In the genomic region with DNA sequence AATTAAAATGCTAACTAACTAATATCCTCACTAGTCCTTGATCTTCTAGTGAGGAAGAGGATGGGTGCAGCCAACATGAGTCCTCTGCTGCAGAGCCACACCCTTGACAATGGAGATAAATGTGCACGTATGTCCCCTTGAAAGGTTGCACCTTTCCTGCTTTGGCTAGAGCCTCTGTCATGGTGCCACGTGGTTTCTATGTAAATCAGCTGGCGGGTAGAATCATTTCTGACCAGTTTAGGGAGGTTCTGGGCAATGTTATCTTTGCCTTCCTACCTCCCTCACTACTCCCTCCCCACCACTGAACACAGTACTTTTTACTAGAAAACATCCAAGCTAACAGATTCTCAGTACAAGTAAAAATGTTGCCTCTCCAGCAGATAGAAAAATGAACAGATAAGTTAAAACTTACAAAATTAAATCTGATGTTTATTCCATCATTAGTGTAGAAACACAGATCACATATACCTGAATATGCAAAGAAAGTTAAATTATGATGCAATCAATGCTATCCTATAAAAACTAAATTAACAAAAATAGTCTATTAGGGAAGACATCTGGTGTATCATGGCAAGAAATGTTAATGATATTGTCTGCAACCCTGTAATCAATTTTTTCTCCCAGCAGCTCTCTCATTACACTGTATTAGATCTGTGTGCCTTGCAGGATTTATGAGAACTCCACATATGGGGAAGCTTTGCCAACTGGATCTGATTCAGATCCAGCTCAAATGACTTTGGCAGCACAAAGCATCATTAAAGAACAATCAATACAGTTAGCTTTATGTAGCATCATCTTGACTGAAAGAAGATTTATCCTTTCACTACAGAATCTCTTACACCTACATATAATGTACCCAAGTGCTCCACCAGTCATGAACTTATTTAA, we compare ENCODE assay signal across 7 cellular contexts.
A peak's percentile ranks its signal among the peaks of the same experiment; 100 is the strongest.
DNase-seq lines count a peak whose midpoint lies in the region; FAIRE-seq and TF ChIP-seq lines count a peak whose summit lies in the region.
"Not testable (repeated sequence)": the region's sequence is repeated elsewhere in the genome, so short reads cannot be mapped to it uniquely, and the experiment has no call there.

No MANE protein-coding gene starts in this region.

- TF ChIP-seq CTCF in VCaP (conservative IDR thresholded peaks at IDR 0.05); keratinocyte (optimal IDR thresholded peaks at IDR 0.05 in 1 of 3, IDR thresholded peaks at IDR 0.05 in 1 of 3, conservative IDR thresholded peaks at IDR 0.05 in 1 of 3; ENCODE audit: extremely low read depth in 1 of 3, insufficient read depth in 2 of 3, low read length in 3 of 3); prostate gland (IDR thresholded peaks at IDR 0.05): not testable (repeated sequence)

- peak overlapping the region; percentile 77 for H3K27ac Mint-ChIP-seq in activated naive CD4-positive, alpha-beta T cell treated with anti-CD3 and anti-CD28 coated beads, Interleukin-2, amount 10 ng/mL, durations not matched to agents 7 days and 5 days

- not testable (repeated sequence) for DNase-seq in GM19239 (ENCODE audit: insufficient read length, low spot score); activated naive CD4-positive, alpha-beta T cell treated with anti-CD3 and anti-CD28 coated beads, Interleukin-2, amount 10 ng/mL, durations not matched to agents 7 days and 5 days; keratinocyte (ENCODE audit: low read depth, low spot score)
- DNase-seq in NCI-H1105 treated with DMSO at 0.1 percent for 48 hours (lab: John Stamatoyannopoulos, UW) (peak; percentile 47), NCI-H446 treated with DMSO at 0.1 percent for 48 hours (lab: John Stamatoyannopoulos, UW) (peak; percentile 75), prostate gland (ENCODE audit: low spot score) (peak; percentile 61)

- H3K4me1 Mint-ChIP-seq in activated naive CD4-positive, alpha-beta T cell treated with anti-CD3 and anti-CD28 coated beads, Interleukin-2, amount 10 ng/mL, durations not matched to agents 7 days and 5 days: peaks cover 18% of the 10 kb centered on the region

- not testable (repeated sequence) for H3K27me3 Mint-ChIP-seq in activated naive CD4-positive, alpha-beta T cell treated with anti-CD3 and anti-CD28 coated beads, Interleukin-2, amount 10 ng/mL, durations not matched to agents 7 days and 5 days

- not testable (repeated sequence) for H3K27me3 ChIP-seq in keratinocyte (ENCODE audit: control insufficient read depth, extremely low read depth, insufficient read depth, low read length); prostate gland (replicated peaks; ENCODE audit: insufficient read depth)

- H3K9me3 Mint-ChIP-seq in activated naive CD4-positive, alpha-beta T cell treated with anti-CD3 and anti-CD28 coated beads, Interleukin-2, amount 10 ng/mL, durations not matched to agents 7 days and 5 days: not testable (repeated sequence)

- TF ChIP-seq POLR2A in prostate gland (IDR thresholded peaks at IDR 0.05): not testable (repeated sequence)

- dilution Hi-C loops in keratinocyte (cut with MboI; ENCODE audit: extremely low pct_ligation_motif_present, low sequenced_read_pairs): not testable (repeated sequence)

- not testable (repeated sequence) for H3K79me2 ChIP-seq in keratinocyte (ENCODE audit: control insufficient read depth, insufficient read depth, low read length)

- peak; percentile 48 for FAIRE-seq in GM19239 (lab: Jason Lieb, UNC)
- FAIRE-seq in keratinocyte (lab: Jason Lieb, UNC): peak; percentile 17

- not testable (repeated sequence) for H3K9ac ChIP-seq in keratinocyte (ENCODE audit: control insufficient read depth, extremely low read depth, insufficient read depth, low read length)

- not testable (repeated sequence) for H3K9me1 ChIP-seq in keratinocyte (ENCODE audit: control insufficient read depth, extremely low read depth, insufficient read depth, low read length)

- H3K27ac ChIP-seq in VCaP: peak overlapping the region; percentile 75
- not testable (repeated sequence) for H3K27ac ChIP-seq in keratinocyte (ENCODE audit: control insufficient read depth, insufficient read depth, low read length); prostate gland

- H3K36me3 Mint-ChIP-seq in activated naive CD4-positive, alpha-beta T cell treated with anti-CD3 and anti-CD28 coated beads, Interleukin-2, amount 10 ng/mL, durations not matched to agents 7 days and 5 days: peaks cover 29% of the 10 kb centered on the region

- intact Hi-C loops in prostate gland (cut with DNase I): not testable (repeated sequence)

- not testable (repeated sequence) for H4K20me1 ChIP-seq in keratinocyte (ENCODE audit: control insufficient read depth, extremely low read depth, insufficient read depth, low read length)

- H3K4me2 ChIP-seq in keratinocyte (ENCODE audit: control insufficient read depth, extremely low read depth, insufficient read depth, low read depth, low read length): not testable (repeated sequence)

- H3K4me1 ChIP-seq in keratinocyte (ENCODE audit: control insufficient read depth, extremely low read depth, insufficient read depth, low read length); prostate gland (replicated peaks): not testable (repeated sequence)

- H3K4me3 Mint-ChIP-seq in activated naive CD4-positive, alpha-beta T cell treated with anti-CD3 and anti-CD28 coated beads, Interleukin-2, amount 10 ng/mL, durations not matched to agents 7 days and 5 days: not testable (repeated sequence)

- 44% methylated on average over 3 of the region's 3 CpGs for WGBS in prostate gland

- CTCF ChIA-PET in activated naive CD4-positive, alpha-beta T cell treated with anti-CD3 and anti-CD28 coated beads, Interleukin-2, amount 10 ng/mL, durations not matched to agents 7 days and 5 days (lab: Charles Lee): not testable (repeated sequence)

- H3K4me3 ChIP-seq in keratinocyte (ENCODE audit: control insufficient read depth in 2 of 3, extremely low read depth in 1 of 3, insufficient read depth in 2 of 3, low read depth in 1 of 3, low read length in 3 of 3); prostate gland: not testable (repeated sequence)

- H3K9me3 ChIP-seq in keratinocyte (ENCODE audit: control insufficient read depth, low read depth, low read length); prostate gland: not testable (repeated sequence)

- not testable (repeated sequence) for H3K36me3 ChIP-seq in keratinocyte (ENCODE audit: control insufficient read depth in 2 of 2, extremely low read depth in 1 of 2, insufficient read depth in 2 of 2, low read length in 2 of 2); prostate gland

- not testable (repeated sequence) for H2AFZ ChIP-seq in keratinocyte (ENCODE audit: control insufficient read depth, low read length)
